16 cellular contexts compared by ENCODE assay signal in genomic region chr1:226470921-226471320, GRCh38.
DNase-seq lines count a peak whose midpoint lies in the region; ATAC-seq lines count a peak whose summit lies in the region.
"Had no signal": no experiment of that assay in that cellular context is flagged by ENCODE, and none has a peak within 500 bp of the region (broad histone marks: within the 10 kb centered on the region; RNA-seq: fewer than 3 reads in every experiment).

No MANE protein-coding gene starts in this region.

- no peak overlapping the region for H3K4me3 ChIP-seq in SJCRH30
- H3K4me3 ChIP-seq: A549; BLaER1 treated with 17β-estradiol and CSF1 and Interleukin-3, amounts not matched to agents 10 nM and 100 nM had no signal

- H3K36me3 ChIP-seq in SJCRH30, result no peaks in the 10 kb centered on the region
- H3K36me3 ChIP-seq: BLaER1 treated with 17β-estradiol and CSF1 and Interleukin-3, amounts not matched to agents 10 nM and 100 nM had no signal

- 0 out of 2 replicates have a peak, but pooled peaks cover 4% of the 10 kb centered on the region for H3K9me3 ChIP-seq in SJCRH30 (replicated peaks)
- H3K9me3 ChIP-seq: A549, Caco-2 had no signal

- no peak for ATAC-seq in left cardiac atrium
- ATAC-seq: A549; CD8-positive, alpha-beta T cell had no signal

- H3K27me3 ChIP-seq in SJCRH30, result no peaks in the 10 kb centered on the region
- H3K27me3 ChIP-seq: BLaER1 treated with 17β-estradiol and CSF1 and Interleukin-3, amounts not matched to agents 10 nM and 100 nM had no signal

- no peak overlapping the region for H3K27ac ChIP-seq in SJCRH30
- H3K27ac ChIP-seq: 22Rv1; A549; BLaER1 treated with 17β-estradiol and CSF1 and Interleukin-3, amounts not matched to agents 10 nM and 100 nM; C4-2B had no signal

- DNase-seq in cardiac septum (ENCODE audit: low spot score), result peak; percentile 71
- no peak for DNase-seq in left cardiac atrium
- peak; percentile 26 to 55 for DNase-seq in SJCRH30
- DNase-seq in kidney tubule cell (ENCODE audit: low spot score), result no peak
- DNase-seq in NCI-H1436 (lab: John Stamatoyannopoulos, UW), result no peak
- DNase-seq: AML-193; Caco-2; Calu3; CD4-positive, alpha-beta T cell; CD8-positive, alpha-beta T cell; DMS79 treated with DMSO at 0.1 percent for 48 hours; GF-D8 had no signal

- intact Hi-C loops in cardiac septum (cut with DNase I) (no loop called here), left cardiac atrium (cut with DNase I) (no loop called here)

- no peaks in the 10 kb centered on the region; the same call in 1 of the 2 replicates for H3K4me1 ChIP-seq in SJCRH30
- H3K4me1 ChIP-seq: A549, Caco-2 had no signal

Comparison
In these comparisons a context has a peak if more than half of its experiments do, and no peak if none do; other contexts are left out.
1. DNase-seq: peak in cardiac septum (single experiment) and SJCRH30 (2 of 2); none in left cardiac atrium (single experiment), kidney tubule cell (single experiment) and NCI-H1436 (single experiment).